ENCODE assay signal across 8 cellular contexts in the genomic region with DNA sequence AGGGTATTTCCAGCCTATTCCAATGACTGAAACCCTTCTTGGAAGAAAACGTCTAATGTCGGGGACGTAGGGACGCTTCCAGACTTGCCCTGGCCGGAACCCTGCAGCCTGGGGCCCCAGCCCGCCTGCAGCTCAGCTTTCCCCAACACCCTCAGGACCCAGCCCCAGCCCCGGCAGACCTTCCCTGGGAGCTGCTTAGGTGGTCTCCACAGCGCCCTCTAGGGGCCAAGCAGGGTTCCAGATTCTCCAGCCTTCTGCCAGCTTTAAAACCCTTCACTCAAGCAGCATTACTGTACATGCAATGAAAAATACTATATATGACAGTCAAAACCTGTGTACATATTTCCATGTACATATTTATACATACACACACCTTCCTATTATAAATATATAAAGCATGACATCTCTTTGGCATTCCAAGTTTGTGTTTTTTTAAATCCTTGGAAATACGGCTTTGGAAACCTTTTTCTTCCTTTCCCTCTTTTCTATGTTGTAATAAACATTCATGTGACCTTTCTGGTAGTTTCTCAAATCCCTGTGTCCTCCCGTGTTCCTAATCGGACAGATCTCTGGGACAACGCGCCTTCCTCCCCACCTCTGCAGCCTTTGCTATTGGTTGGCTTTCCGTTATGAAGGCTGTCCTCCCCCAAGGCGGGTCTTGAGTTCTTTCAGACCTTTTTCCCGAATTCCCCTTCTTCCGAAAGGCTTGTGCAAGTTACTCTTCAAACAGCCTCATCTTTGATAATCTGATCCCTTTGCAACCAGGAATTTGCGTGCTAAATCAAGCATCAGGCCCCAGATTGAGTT.
DNase-seq lines count a peak whose midpoint lies in the region; ATAC-seq and TF ChIP-seq lines count a peak whose summit lies in the region.

No MANE protein-coding gene starts in this region.

- no peaks in the 10 kb centered on the region for H3K27me3 ChIP-seq in HUES48 (ENCODE audit: control insufficient read depth, insufficient read depth, low read length)
- H3K27me3 ChIP-seq in vagina, result no peaks in the 10 kb centered on the region

- ATAC-seq in activated T-helper 17 cell treated with anti-CD3 and anti-CD28 coated beads, Interleukin-2, amount 50 U/mL, for 72 hours (replicated peaks), result peak; percentile 65
- ATAC-seq in HG03457 (IDR thresholded peaks at IDR 0.05; ENCODE audit: unreplicated experiment), result no peak

- TF ChIP-seq POLR2A in vagina (IDR thresholded peaks at IDR 0.05), result no peak

- H3K27ac ChIP-seq in HUES48 (ENCODE audit: low read depth, low read length), result peak overlapping the region; percentile 38
- no peak overlapping the region for H3K27ac ChIP-seq in vagina

- H3K36me3 Mint-ChIP-seq in activated T-helper 17 cell treated with anti-CD3 and anti-CD28 coated beads, Interleukin-2, amount 50 U/mL, for 72 hours (ENCODE audit: low read depth), result no peaks in the 10 kb centered on the region

- no peak overlapping the region for H3K9ac ChIP-seq in HUES48 (ENCODE audit: low read depth, low read length)

- no peaks in the 10 kb centered on the region for H3K27me3 Mint-ChIP-seq in activated T-helper 17 cell treated with anti-CD3 and anti-CD28 coated beads, Interleukin-2, amount 50 U/mL, for 72 hours

- intact Hi-C loops in vagina (cut with DNase I), result loop anchor here (5.0 kb wide), 1 partner anchor 62 kb away; a partner anchor contains a TSS

- H3K4me1 Mint-ChIP-seq in activated T-helper 17 cell treated with anti-CD3 and anti-CD28 coated beads, Interleukin-2, amount 50 U/mL, for 72 hours, result no peaks in the 10 kb centered on the region

- TF ChIP-seq CTCF in GM10266 (IDR thresholded peaks at IDR 0.05; ENCODE audit: control insufficient read depth, insufficient read depth, low read depth, missing control alignments) (peak; percentile 88), vagina (IDR thresholded peaks at IDR 0.05) (peak; percentile 17 to 72 (median 66))

- peak; percentile 76 for DNase-seq in GM10266 (ENCODE audit: extremely low spot score)
- DNase-seq in RPMI7951 (ENCODE audit: low read depth), result peak; percentile 41
- peak; percentile 38 for DNase-seq in foreskin melanocyte
- DNase-seq in pons (ENCODE audit: low spot score), result peak; percentile 51
- no peak for DNase-seq in vagina (ENCODE audit: extremely low spot score in 2 of 2)

- H3K9me3 Mint-ChIP-seq in activated T-helper 17 cell treated with anti-CD3 and anti-CD28 coated beads, Interleukin-2, amount 50 U/mL, for 72 hours, result no peaks in the 10 kb centered on the region

- H3K36me3 ChIP-seq in HUES48 (ENCODE audit: control insufficient read depth, insufficient read depth, low read length) (no peaks in the 10 kb centered on the region), vagina (no peaks in the 10 kb centered on the region)

- no peak overlapping the region for H3K27ac Mint-ChIP-seq in activated T-helper 17 cell treated with anti-CD3 and anti-CD28 coated beads, Interleukin-2, amount 50 U/mL, for 72 hours

- no peak overlapping the region for H3K4me3 Mint-ChIP-seq in activated T-helper 17 cell treated with anti-CD3 and anti-CD28 coated beads, Interleukin-2, amount 50 U/mL, for 72 hours

- no peak overlapping the region for H3K4me3 ChIP-seq in HUES48 (ENCODE audit: low read depth, low read length)
- peak overlapping the region in 1 of 2 donors; percentile 2 for H3K4me3 ChIP-seq in vagina

- H3K9me3 ChIP-seq in HUES48 (ENCODE audit: control insufficient read depth, insufficient read depth, low read length) (no peaks in the 10 kb centered on the region), vagina (no peaks in the 10 kb centered on the region)

- H3K4me1 ChIP-seq in HUES48 (ENCODE audit: control insufficient read depth, insufficient read depth, low read length) (peaks cover 25% of the 10 kb centered on the region; the same call in 1 of the 2 replicates), vagina (peaks cover 31% of the 10 kb centered on the region)

Comparison
In these comparisons a context has a peak if more than half of its experiments do, and no peak if none do; other contexts are left out.
1. DNase-seq: peak in GM10266 (single experiment), RPMI7951 (single experiment), foreskin melanocyte (single experiment) and pons (single experiment); none in vagina (0 of 2).